In the genomic region with DNA sequence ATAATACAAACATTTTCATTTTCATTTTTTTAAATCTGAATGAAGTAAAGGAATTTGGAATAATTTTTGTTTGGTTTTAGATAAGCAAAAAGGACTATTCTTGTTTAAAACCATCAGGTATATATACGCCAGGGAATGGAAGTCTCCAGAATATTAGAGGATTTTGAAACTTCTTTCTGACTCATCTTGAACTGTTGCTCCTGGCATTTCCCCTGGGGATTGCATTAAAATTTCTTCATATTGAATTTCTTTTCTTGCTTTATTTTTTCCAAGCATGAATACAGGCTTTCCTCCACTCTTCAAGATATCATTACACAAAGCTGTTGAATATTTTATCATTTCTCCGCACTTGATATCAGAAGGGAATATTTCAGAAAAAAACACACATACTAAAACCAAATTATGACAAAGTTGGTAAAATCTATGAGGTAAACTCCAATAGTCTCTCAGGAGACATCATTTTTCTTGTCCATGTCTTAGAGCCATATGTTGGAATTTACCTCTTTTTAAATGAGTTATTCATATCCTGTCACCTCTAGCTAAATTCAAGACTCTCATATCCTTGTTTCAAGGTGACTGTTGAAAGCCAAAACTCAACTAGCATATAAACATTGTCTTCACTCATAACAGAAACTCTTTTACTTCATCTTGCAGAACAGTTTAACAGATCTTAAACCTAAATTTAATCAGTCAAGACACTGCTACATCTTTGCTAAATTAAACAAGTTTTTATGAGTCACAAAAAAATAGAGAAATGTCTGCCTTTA, we compare ENCODE assay signal across 12 cellular contexts. TPM values are rescaled to one million over a fixed set of nuclear protein-coding genes. Genes with fewer than 3 reads are reported as not detected.
DNase-seq lines count a peak whose midpoint lies in the region; ATAC-seq and TF ChIP-seq lines count a peak whose summit lies in the region.
"Had no signal": no experiment of that assay in that cellular context is flagged by ENCODE, and none has a peak within 500 bp of the region (broad histone marks: within the 10 kb centered on the region; RNA-seq: fewer than 3 reads in every experiment).

No MANE protein-coding gene starts in this region.

- in situ Hi-C loops in astrocyte of the spinal cord (cut with HindIII; ENCODE audit: low sequenced_read_pairs), result no loop called here

- H3K4me3 ChIP-seq in astrocyte of the spinal cord (ENCODE audit: low read depth, low read length), result no peak overlapping the region
- no peak overlapping the region for H3K4me3 ChIP-seq in SJCRH30

- peak; percentile 10 for DNase-seq in COLO829 (ENCODE audit: low spot score)
- peak; percentile 42 for DNase-seq in astrocyte of the spinal cord (ENCODE audit: low read depth, low spot score)
- DNase-seq in DMS53 treated with DMSO at 0.1 percent for 48 hours (lab: John Stamatoyannopoulos, UW; ENCODE audit: unreplicated experiment), result no peak
- no peak for DNase-seq in NCI-H2227 treated with DMSO at 0.1 percent for 48 hours (lab: John Stamatoyannopoulos, UW)
- DNase-seq in DMS53 (lab: John Stamatoyannopoulos, UW), result no peak
- no peak for DNase-seq in SJCRH30
- DNase-seq: OCI-M1 had no signal

- no peaks in the 10 kb centered on the region for H3K4me1 ChIP-seq in SJCRH30

- no peak overlapping the region for H3K27ac ChIP-seq in SJCRH30
- H3K27ac ChIP-seq: KMS-11 had no signal

- TF ChIP-seq CTCF in astrocyte of the spinal cord (IDR thresholded peaks at IDR 0.05; ENCODE audit: low read depth, low read length), result no peak

- H3K9me3 ChIP-seq in SJCRH30 (replicated peaks), result no peaks in the 10 kb centered on the region

- ATAC-seq in GM19395 (IDR thresholded peaks at IDR 0.05; ENCODE audit: unreplicated experiment), result peak; percentile 91
- peak; percentile 66 for ATAC-seq in HG02981 (IDR thresholded peaks at IDR 0.05; ENCODE audit: unreplicated experiment)

- no peaks in the 10 kb centered on the region for H3K27me3 ChIP-seq in SJCRH30

- H3K36me3 ChIP-seq in SJCRH30, result no peaks in the 10 kb centered on the region

RNA-seq across cellular contexts. Expression of gene CSN1S1, which starts 20.7 kb away (rescaled TPM):
- not detected in 2 replicates for total RNA-seq in SJCRH30 (2014; rRNA removed; shearing (Covaris generic))
- total RNA-seq: astrocyte, neural crest cell had no signal

RNA-seq across cellular contexts. Expression of gene SULT1E1, which starts 50.3 kb away (rescaled TPM):
- total RNA-seq in SJCRH30 (2014; rRNA removed; shearing (Covaris generic)), result not detected in 2 replicates
- total RNA-seq: astrocyte, neural crest cell had no signal

RNA-seq across cellular contexts. Expression of gene CSN2, which starts 55.3 kb away (rescaled TPM):
- 0.13 TPM in 1 of 2 replicates, not detected in the other for total RNA-seq in SJCRH30 (2014; rRNA removed; shearing (Covaris generic))
- total RNA-seq: astrocyte, neural crest cell had no signal

Comparison
In these comparisons a context has a peak if more than half of its experiments do, and no peak if none do; other contexts are left out.
1. DNase-seq: peak in COLO829 (single experiment) and astrocyte of the spinal cord (single experiment); none in DMS53 treated with DMSO at 0.1 percent for 48 hours (single experiment), NCI-H2227 treated with DMSO at 0.1 percent for 48 hours (single experiment), DMS53 (single experiment) and SJCRH30 (0 of 2).